ENCODE assay signal across 8 cellular contexts in genomic region chr6:111843347-111844147, GRCh38. TPM values are rescaled to one million over a fixed set of nuclear protein-coding genes. Genes with fewer than 3 reads are reported as not detected.
DNase-seq lines count a peak whose midpoint lies in the region; ATAC-seq and TF ChIP-seq lines count a peak whose summit lies in the region.

No MANE protein-coding gene starts in this region.

- H3K9me3 ChIP-seq in right cardiac atrium (ENCODE audit: control insufficient read depth, low read length) = no peaks in the 10 kb centered on the region

- H3K4me1 ChIP-seq in right cardiac atrium (ENCODE audit: control insufficient read depth, insufficient read depth, low read length) = peaks cover 29% of the 10 kb centered on the region

- DNase-seq in NB4 (ENCODE audit: low read depth) (peak; percentile 54), right cardiac atrium (peak in 2 of 3 donors; percentile 44 to 63), GM19240 (ENCODE audit: insufficient read length, low spot score) (no peak), foreskin fibroblast (no peak), middle frontal gyrus (ENCODE audit: extremely low spot score, low spot score) (no peak)
- peak; percentile 79 for DNase-seq in activated CD8-positive, alpha-beta memory T cell treated with anti-CD3 and anti-CD28 coated beads, Interleukin-2, amount 50 U/mL, for 48 hours
- DNase-seq in stimulated activated naive CD8-positive, alpha-beta T cell treated with anti-CD3 and anti-CD28 coated beads, Interleukin-15, Interleukin-2, amounts not matched to agents 100 U/mL and 50 U/mL, for 24 hours = peak; percentile 64

- intact Hi-C loops in right cardiac atrium (cut with DNase I) = no loop called here

- TF ChIP-seq POLR2A in NB4 (IDR thresholded peaks at IDR 0.05; ENCODE audit: extremely low read depth, insufficient read length) = no peak

- ATAC-seq in right cardiac atrium = peak; percentile 64
- peak; percentile 55 for ATAC-seq in stimulated activated naive CD8-positive, alpha-beta T cell treated with anti-CD3 and anti-CD28 coated beads, Interleukin-15, Interleukin-2, amounts not matched to agents 100 U/mL and 50 U/mL, for 24 hours
- ATAC-seq in HG03139 (IDR thresholded peaks at IDR 0.05; ENCODE audit: unreplicated experiment) = no peak

- TF ChIP-seq CTCF in NB4 (IDR thresholded peaks at IDR 0.05; ENCODE audit: low read depth, low read length) (no peak), foreskin fibroblast (IDR thresholded peaks at IDR 0.05; ENCODE audit: low read depth, low read length) (no peak)

- 49% methylated on average over 7 of the region's 7 CpGs for WGBS in right cardiac atrium

- H3K27ac ChIP-seq in right cardiac atrium (ENCODE audit: low read length) = no peak overlapping the region

- H3K4me3 ChIP-seq in NB4 (ENCODE audit: low read depth, low read length) = no peak overlapping the region
- no peak overlapping the region for H3K4me3 ChIP-seq in right cardiac atrium (ENCODE audit: low read length)
- H3K4me3 ChIP-seq in foreskin fibroblast (ENCODE audit: low read depth in 1 of 2, low read length in 2 of 2) = no peak overlapping the region

- no peaks in the 10 kb centered on the region for H3K27me3 ChIP-seq in right cardiac atrium (ENCODE audit: control insufficient read depth, insufficient read depth)

RNA-seq across cellular contexts. Expression of gene FYN, which starts 29.7 kb away (rescaled TPM):
- 10 to 100 TPM; 56.5 to 76.6 (median 73.5) TPM for total RNA-seq in right cardiac atrium
- polyA plus RNA-seq in right cardiac atrium = 29.8 TPM

Comparison
In these comparisons a context has a peak if more than half of its experiments do, and no peak if none do; other contexts are left out.
1. DNase-seq: peak in NB4 (single experiment), activated CD8-positive, alpha-beta memory T cell treated with anti-CD3 and anti-CD28 coated beads, Interleukin-2, amount 50 U/mL, for 48 hours (single experiment), right cardiac atrium (2 of 3) and stimulated activated naive CD8-positive, alpha-beta T cell treated with anti-CD3 and anti-CD28 coated beads, Interleukin-15, Interleukin-2, amounts not matched to agents 100 U/mL and 50 U/mL, for 24 hours (single experiment); none in GM19240 (single experiment), foreskin fibroblast (0 of 2) and middle frontal gyrus (single experiment).